Comparison of ENCODE assay signal across 9 cellular contexts in genomic region chr1:184152502-184152901, GRCh38.
A peak's percentile ranks its signal among the peaks of the same experiment; 100 is the strongest.
DNase-seq lines count a peak whose midpoint lies in the region; ATAC-seq and TF ChIP-seq lines count a peak whose summit lies in the region.
"Had no signal": no experiment of that assay in that cellular context is flagged by ENCODE, and none has a peak within 500 bp of the region (broad histone marks: within the 10 kb centered on the region; RNA-seq: fewer than 3 reads in every experiment).

No MANE protein-coding gene starts in this region.

- ATAC-seq in SK-N-SH treated with all-trans-retinoic acid at 6 μM for 48 hours = peak; percentile 45
- no peak for ATAC-seq in HG02973 (IDR thresholded peaks at IDR 0.05; ENCODE audit: unreplicated experiment)

- H3K9me3 Mint-ChIP-seq in CD4-positive, alpha-beta memory T cell = peaks cover 0 to 4% (median 0%) of the 10 kb centered on the region in 8 donors
- no peaks in the 10 kb centered on the region for H3K9me3 Mint-ChIP-seq in progenitor cell of endocrine pancreas (ENCODE audit: low read depth)

- intact Hi-C loops in CD4-positive, alpha-beta memory T cell (cut with micrococcal nuclease) = no loop called here

- peaks cover 13% of the 10 kb centered on the region for H3K4me1 ChIP-seq in CD4-positive, alpha-beta memory T cell (ENCODE audit: insufficient read depth, low read length)
- H3K4me1 ChIP-seq in SJCRH30 = no peaks in the 10 kb centered on the region

- H3K4me1 Mint-ChIP-seq in CD4-positive, alpha-beta memory T cell = peaks cover 7 to 21% (median 11%) of the 10 kb centered on the region in 4 donors
- H3K4me1 Mint-ChIP-seq in progenitor cell of endocrine pancreas (ENCODE audit: low read depth) = peaks cover 13% of the 10 kb centered on the region

- CTCF ChIA-PET in CD4-positive, alpha-beta memory T cell (lab: Charles Lee; ENCODE audit: partially characterized antibody) = no interaction called here

- H3K4me3 Mint-ChIP-seq in CD4-positive, alpha-beta memory T cell = peak overlapping the region; percentile 27 to 75 (median 48)
- peak overlapping the region; percentile 9 for H3K4me3 Mint-ChIP-seq in progenitor cell of endocrine pancreas (ENCODE audit: low read depth)

- H3K36me3 Mint-ChIP-seq in CD4-positive, alpha-beta memory T cell = no peaks in the 10 kb centered on the region
- no peaks in the 10 kb centered on the region for H3K36me3 Mint-ChIP-seq in progenitor cell of endocrine pancreas (ENCODE audit: insufficient read depth)

- no peaks in the 10 kb centered on the region for H3K36me3 ChIP-seq in CD4-positive, alpha-beta memory T cell (ENCODE audit: insufficient read depth, low read length)
- no peaks in the 10 kb centered on the region for H3K36me3 ChIP-seq in SJCRH30

- H3K9me3 ChIP-seq in CD4-positive, alpha-beta memory T cell (ENCODE audit: control insufficient read depth in 1 of 2, low read length in 2 of 2) = no peaks in the 10 kb centered on the region
- H3K9me3 ChIP-seq in SJCRH30 (replicated peaks) = no peaks in the 10 kb centered on the region

- TF ChIP-seq CTCF in progenitor cell of endocrine pancreas (IDR thresholded peaks at IDR 0.05; ENCODE audit: unreplicated experiment) = no peak

- DNase-seq in CD4-positive, alpha-beta memory T cell = no peak
- DNase-seq in fibroblast of peridontal ligament (ENCODE audit: extremely low read depth) = peak; percentile 73
- no peak for DNase-seq in progenitor cell of endocrine pancreas (ENCODE audit: low spot score, unreplicated experiment)
- no peak for DNase-seq in activated effector memory CD4-positive, alpha-beta T cell treated with Interleukin-2 at 50 U/mL for 16 hours
- no peak for DNase-seq in SJCRH30
- DNase-seq in NCI-H2227 (lab: John Stamatoyannopoulos, UW; ENCODE audit: unreplicated experiment) = no peak
- DNase-seq: NCI-H1417 had no signal

- H3K27ac Mint-ChIP-seq in CD4-positive, alpha-beta memory T cell = no peak overlapping the region
- no peak overlapping the region for H3K27ac Mint-ChIP-seq in progenitor cell of endocrine pancreas

- H3K27me3 Mint-ChIP-seq in CD4-positive, alpha-beta memory T cell = peaks cover 18 to 35% of the 10 kb centered on the region in 2 donors
- H3K27me3 Mint-ChIP-seq in progenitor cell of endocrine pancreas = peaks cover 27% of the 10 kb centered on the region

- H3K27ac ChIP-seq in CD4-positive, alpha-beta memory T cell (ENCODE audit: low read depth, low read length) = no peak overlapping the region
- no peak overlapping the region for H3K27ac ChIP-seq in SJCRH30

- H3K4me3 ChIP-seq in CD4-positive, alpha-beta memory T cell (ENCODE audit: low read length in 2 of 2) = no peak overlapping the region
- H3K4me3 ChIP-seq in SJCRH30 = no peak overlapping the region

- peaks cover 6% of the 10 kb centered on the region for H3K27me3 ChIP-seq in CD4-positive, alpha-beta memory T cell (ENCODE audit: insufficient read depth, low read length)
- H3K27me3 ChIP-seq in SJCRH30 = no peaks in the 10 kb centered on the region

- POLR2A ChIA-PET in CD4-positive, alpha-beta memory T cell (lab: Charles Lee; ENCODE audit: partially characterized antibody) = no interaction called here

TF ChIP-seq in SK-N-SH treated with all-trans-retinoic acid at 6 μM for 48 hours, 23 proteins besides CTCF, POLR2A, EP300 and RAD21:
- TF ChIP-seq ZNF70 (CRISPR knock-in tag; IDR thresholded peaks at IDR 0.05) (no peak), ZC3H10 (CRISPR knock-in tag; IDR thresholded peaks at IDR 0.05) (no peak), GLIS3 (CRISPR knock-in tag; IDR thresholded peaks at IDR 0.05) (no peak), PPARA (CRISPR knock-in tag; IDR thresholded peaks at IDR 0.05; ENCODE audit: borderline replicate concordance) (no peak), POU6F1 (CRISPR knock-in tag; IDR thresholded peaks at IDR 0.05; ENCODE audit: borderline replicate concordance, low read depth) (no peak), TSHZ2 (CRISPR knock-in tag; IDR thresholded peaks at IDR 0.05) (no peak), ZFP3 (CRISPR knock-in tag; IDR thresholded peaks at IDR 0.05) (no peak), TCF4 (CRISPR knock-in tag; IDR thresholded peaks at IDR 0.05; ENCODE audit: borderline replicate concordance) (no peak)
- TF ChIP-seq, protein P1, sequence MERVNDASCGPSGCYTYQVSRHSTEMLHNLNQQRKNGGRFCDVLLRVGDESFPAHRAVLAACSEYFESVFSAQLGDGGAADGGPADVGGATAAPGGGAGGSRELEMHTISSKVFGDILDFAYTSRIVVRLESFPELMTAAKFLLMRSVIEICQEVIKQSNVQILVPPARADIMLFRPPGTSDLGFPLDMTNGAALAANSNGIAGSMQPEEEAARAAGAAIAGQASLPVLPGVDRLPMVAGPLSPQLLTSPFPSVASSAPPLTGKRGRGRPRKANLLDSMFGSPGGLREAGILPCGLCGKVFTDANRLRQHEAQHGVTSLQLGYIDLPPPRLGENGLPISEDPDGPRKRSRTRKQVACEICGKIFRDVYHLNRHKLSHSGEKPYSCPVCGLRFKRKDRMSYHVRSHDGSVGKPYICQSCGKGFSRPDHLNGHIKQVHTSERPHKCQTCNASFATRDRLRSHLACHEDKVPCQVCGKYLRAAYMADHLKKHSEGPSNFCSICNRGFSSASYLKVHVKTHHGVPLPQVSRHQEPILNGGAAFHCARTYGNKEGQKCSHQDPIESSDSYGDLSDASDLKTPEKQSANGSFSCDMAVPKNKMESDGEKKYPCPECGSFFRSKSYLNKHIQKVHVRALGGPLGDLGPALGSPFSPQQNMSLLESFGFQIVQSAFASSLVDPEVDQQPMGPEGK (CRISPR knock-in tag; IDR thresholded peaks at IDR 0.05; ENCODE audit: borderline replicate concordance) = no peak
TF ChIP-seq in SK-N-SH treated with all-trans-retinoic acid at 6 μM for 48 hours: peak in this region for 0.
